In the genomic region with DNA sequence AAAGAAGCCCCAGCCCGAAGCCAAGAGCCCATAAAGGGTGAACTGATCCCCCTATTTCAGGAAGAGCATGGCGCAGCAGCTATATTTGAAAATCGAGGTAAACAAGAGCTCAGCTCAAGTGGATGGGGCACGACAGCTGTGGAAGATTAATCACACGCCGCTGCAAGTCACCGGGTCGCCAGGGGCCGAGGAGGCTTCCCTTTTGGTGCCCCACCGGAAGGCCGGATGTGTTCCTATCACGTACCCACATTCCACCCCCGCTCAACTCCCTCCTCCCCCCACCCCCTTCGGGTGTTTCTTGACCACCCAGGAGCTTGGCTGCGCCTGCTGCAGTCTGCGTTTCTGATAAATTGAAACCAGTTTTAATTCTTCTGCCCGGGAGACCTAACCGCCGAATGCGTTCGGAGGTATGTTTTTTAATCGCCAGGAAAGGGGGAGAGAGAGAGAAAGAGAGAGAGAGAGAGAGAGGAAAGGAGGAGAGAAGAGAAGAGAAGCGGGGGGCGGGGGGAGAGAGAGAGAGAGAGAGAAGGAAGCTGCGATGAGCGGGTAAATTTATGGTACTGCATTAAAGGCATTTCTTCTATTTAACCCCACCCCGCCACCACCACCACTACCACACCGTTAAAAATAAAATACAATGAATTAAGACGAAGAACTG, we compare ENCODE assay signal across 9 cellular contexts. TPM values are rescaled to one million over a fixed set of nuclear protein-coding genes. Genes with fewer than 3 reads are reported as not detected.
DNase-seq lines count a peak whose midpoint lies in the region; ATAC-seq, FAIRE-seq and TF ChIP-seq lines count a peak whose summit lies in the region.
"Had no signal": no experiment of that assay in that cellular context is flagged by ENCODE, and none has a peak within 500 bp of the region (broad histone marks: within the 10 kb centered on the region; RNA-seq: fewer than 3 reads in every experiment).

No MANE protein-coding gene starts in this region.

- DNase-seq in NCI-H1694 (lab: John Stamatoyannopoulos, UW), result peak; percentile 76
- DNase-seq in dermis blood vessel endothelial cell, result peak; percentile 19
- no peak for DNase-seq in naive thymus-derived CD8-positive, alpha-beta T cell
- DNase-seq in OCI-M2 (lab: John Stamatoyannopoulos, UW; ENCODE audit: unreplicated experiment), result no peak
- no peak for DNase-seq in NCI-H2029 (lab: John Stamatoyannopoulos, UW)
- DNase-seq in D721Med (ENCODE audit: insufficient read length, low spot score), result no peak
- DNase-seq in NCI-H345 treated with DMSO at 0.1 percent for 48 hours (lab: John Stamatoyannopoulos, UW; ENCODE audit: unreplicated experiment), result no peak

- peak overlapping the region in 1 of 10 donors; percentile 32 for H3K27ac Mint-ChIP-seq in naive thymus-derived CD8-positive, alpha-beta T cell

- peak in 1 of 2 donors; percentile 25 for ATAC-seq in naive thymus-derived CD8-positive, alpha-beta T cell

- H3K4me1 Mint-ChIP-seq in naive thymus-derived CD8-positive, alpha-beta T cell, result peaks cover 7 to 31% (median 27%) of the 10 kb centered on the region in 4 donors

- no peak for FAIRE-seq in D721Med (lab: Jason Lieb, UNC)

- H3K9me3 Mint-ChIP-seq in naive thymus-derived CD8-positive, alpha-beta T cell, result no peaks in the 10 kb centered on the region

- H3K4me3 ChIP-seq in GM12875 (ENCODE audit: low read depth, low read length), result peak overlapping the region; percentile 93

- peaks cover 0 to under 1% (median 0%) of the 10 kb centered on the region in 3 donors for H3K36me3 Mint-ChIP-seq in naive thymus-derived CD8-positive, alpha-beta T cell

- POLR2A ChIA-PET in naive thymus-derived CD8-positive, alpha-beta T cell (lab: Charles Lee), result interaction anchor here (0.6 kb wide), 1 partner anchor 83 kb away, joined by 7 read pairs; no protein-coding TSS in a partner anchor

- TF ChIP-seq CTCF in GM12875 (IDR thresholded peaks at IDR 0.05; ENCODE audit: borderline replicate concordance, insufficient read depth, low read depth, low read length), result no peak
- no peak for TF ChIP-seq CTCF in D721Med (IDR thresholded peaks at IDR 0.05; ENCODE audit: insufficient read depth, missing control alignments)

- peaks cover 34 to 57% (median 46%) of the 10 kb centered on the region in 5 donors for H3K27me3 Mint-ChIP-seq in naive thymus-derived CD8-positive, alpha-beta T cell

- peak overlapping the region; percentile 74 to 90 (median 87) for H3K4me3 Mint-ChIP-seq in naive thymus-derived CD8-positive, alpha-beta T cell

RNA-seq across cellular contexts. Expression of gene SLC8A3, which starts 1.8 kb away (rescaled TPM):
- 0.42 and 0.68 TPM in 2 replicates for total RNA-seq in dermis blood vessel endothelial cell
- not detected for total RNA-seq in naive thymus-derived CD8-positive, alpha-beta T cell
- not detected for polyA plus RNA-seq in naive thymus-derived CD8-positive, alpha-beta T cell
- total RNA-seq: SK-MEL-5 had no signal

Comparison
In these comparisons a context has a peak if more than half of its experiments do, and no peak if none do; other contexts are left out.
1. DNase-seq: peak in NCI-H1694 (single experiment) and dermis blood vessel endothelial cell (single experiment); none in naive thymus-derived CD8-positive, alpha-beta T cell (0 of 10), OCI-M2 (single experiment), NCI-H2029 (single experiment), D721Med (single experiment) and NCI-H345 treated with DMSO at 0.1 percent for 48 hours (single experiment).